Comparison of ENCODE assay signal across 9 cellular contexts in genomic region chr1:24742090-24742938, GRCh38. TPM values are rescaled to one million over a fixed set of nuclear protein-coding genes. Genes with fewer than 3 reads are reported as not detected.
DNase-seq lines count a peak whose midpoint lies in the region; ATAC-seq, FAIRE-seq and TF ChIP-seq lines count a peak whose summit lies in the region.
"Had no signal": no experiment of that assay in that cellular context is flagged by ENCODE, and none has a peak within 500 bp of the region (broad histone marks: within the 10 kb centered on the region; RNA-seq: fewer than 3 reads in every experiment).

No MANE protein-coding gene starts in this region.

- peaks cover 14% of the 10 kb centered on the region for H4K20me1 ChIP-seq in astrocyte (ENCODE audit: insufficient read depth, low read length)

- H3K36me3 Mint-ChIP-seq in Calu3 (ENCODE audit: insufficient read depth, unreplicated experiment) = peaks cover 24% of the 10 kb centered on the region
- H3K36me3 Mint-ChIP-seq in astrocyte (ENCODE audit: low read depth, unreplicated experiment) = peaks cover 5% of the 10 kb centered on the region

- H3K27ac Mint-ChIP-seq in Calu3 (ENCODE audit: unreplicated experiment) (peak overlapping the region; percentile 6), astrocyte (ENCODE audit: unreplicated experiment) (peak overlapping the region; percentile 93)

- no peak for FAIRE-seq in astrocyte (lab: Jason Lieb, UNC)

- no peaks in the 10 kb centered on the region for H3K27me3 ChIP-seq in HUES6 (ENCODE audit: control insufficient read depth, insufficient read depth, low read length)
- H3K27me3 ChIP-seq in astrocyte (ENCODE audit: insufficient read depth, low read length) = no peaks in the 10 kb centered on the region

- H2AFZ ChIP-seq in astrocyte (ENCODE audit: low read depth, low read length) = peak overlapping the region; percentile 41

- H3K4me3 Mint-ChIP-seq in Calu3 (ENCODE audit: low read depth, unreplicated experiment) (no peak overlapping the region), astrocyte (ENCODE audit: unreplicated experiment) (peak overlapping the region; percentile 35)

- no peak overlapping the region; the same call in 1 of the 2 replicates for H3K4me3 ChIP-seq in HUES6 (ENCODE audit: low read depth, low read length)
- no peak overlapping the region for H3K4me3 ChIP-seq in astrocyte (ENCODE audit: insufficient read depth, low read depth, low read length)
- H3K4me3 ChIP-seq in mucosa of descending colon = no peak overlapping the region

- H3K4me2 ChIP-seq in astrocyte (ENCODE audit: low read length) = peak overlapping the region; percentile 58

- ATAC-seq in mucosa of descending colon (peak; percentile 64), HG03457 (IDR thresholded peaks at IDR 0.05; ENCODE audit: unreplicated experiment) (no peak)

- H3K9ac ChIP-seq in HUES6 (ENCODE audit: low read length) (peak overlapping the region; percentile 21), astrocyte (ENCODE audit: low read length) (peak overlapping the region; percentile 39)

- BruUV-seq in Calu3 (replicated peaks; lab: Mats Ljungman, UMichigan) = no TSS peak

- CTCF ChIA-PET in Calu3 (lab: Charles Lee) = no interaction called here

- H3K4me1 ChIP-seq in HUES6 (ENCODE audit: control insufficient read depth, insufficient read depth, low read length) (peaks cover 37% of the 10 kb centered on the region), astrocyte (ENCODE audit: insufficient read depth, low read length) (peaks cover 19% of the 10 kb centered on the region), mucosa of descending colon (ENCODE audit: low read depth) (peaks cover 21% of the 10 kb centered on the region)

- intact Hi-C loops in Calu3 (cut with micrococcal nuclease; ENCODE audit: unreplicated experiment) = loop anchor here (10.0 kb wide), 1 partner anchor 58 kb away; no protein-coding TSS in a partner anchor
- intact Hi-C loops in mucosa of descending colon (cut with DNase I, micrococcal nuclease) = no loop called here

- no peak for TF ChIP-seq CTCF in Calu3 (IDR thresholded peaks at IDR 0.05; ENCODE audit: unreplicated experiment)
- TF ChIP-seq CTCF in astrocyte (IDR thresholded peaks at IDR 0.05; ENCODE audit: insufficient read depth, low read depth, low read length) = no peak
- TF ChIP-seq CTCF in mucosa of descending colon (IDR thresholded peaks at IDR 0.05) = no peak

- H3K9me3 Mint-ChIP-seq in Calu3 (ENCODE audit: low read depth, unreplicated experiment) = no peaks in the 10 kb centered on the region
- H3K9me3 Mint-ChIP-seq in astrocyte (ENCODE audit: unreplicated experiment) = no peaks in the 10 kb centered on the region

- H3K27ac ChIP-seq in HUES6 (ENCODE audit: low read depth, low read length) = peak overlapping the region; percentile 52
- peak overlapping the region; percentile 50 for H3K27ac ChIP-seq in astrocyte (ENCODE audit: low read depth, low read length)

- DNase-seq in Calu3 (no peak), astrocyte (ENCODE audit: low read depth) (peak; percentile 65), mucosa of descending colon (peak in 2 of 3 donors; percentile 54 to 79), hippocampal formation (lab: John Stamatoyannopoulos, UW) (no peak), inferior parietal cortex (ENCODE audit: extremely low spot score) (no peak), foreskin melanocyte (no peak)
- DNase-seq: NCI-H526 had no signal

- H3K4me1 Mint-ChIP-seq in Calu3 (ENCODE audit: low read depth, unreplicated experiment) = peaks cover 23% of the 10 kb centered on the region
- H3K4me1 Mint-ChIP-seq in astrocyte (ENCODE audit: low read depth, unreplicated experiment) = peaks cover 23% of the 10 kb centered on the region

- peaks cover 21% of the 10 kb centered on the region for H3K79me2 ChIP-seq in astrocyte (ENCODE audit: insufficient read depth, low read length)

- no peaks in the 10 kb centered on the region for H3K36me3 ChIP-seq in HUES6 (ENCODE audit: control insufficient read depth, insufficient read depth, low read length)
- H3K36me3 ChIP-seq in astrocyte (ENCODE audit: insufficient read depth, low read length) = no peaks in the 10 kb centered on the region
- no peaks in the 10 kb centered on the region for H3K36me3 ChIP-seq in mucosa of descending colon (ENCODE audit: low read depth)

- H3K27me3 Mint-ChIP-seq in Calu3 (ENCODE audit: unreplicated experiment) (no peaks in the 10 kb centered on the region), astrocyte (ENCODE audit: low read depth, unreplicated experiment) (no peaks in the 10 kb centered on the region)

- no peaks in the 10 kb centered on the region for H3K9me3 ChIP-seq in HUES6 (ENCODE audit: control insufficient read depth, insufficient read depth, low read depth, low read length)
- H3K9me3 ChIP-seq in astrocyte (ENCODE audit: insufficient read depth, low read depth, low read length) = no peaks in the 10 kb centered on the region
- H3K9me3 ChIP-seq in mucosa of descending colon = no peaks in the 10 kb centered on the region

RNA-seq across cellular contexts. Expression of gene CLIC4, which starts 2.9 kb away (rescaled TPM):
- total RNA-seq in Calu3 (2022) (45.2 and 62.7 TPM in 2 replicates), astrocyte (353 and 375 TPM in 2 replicates), mucosa of descending colon (100 to 1,000 TPM in 1 of 3 donors, 10 to 100 TPM in 2; 33.0 to 176 (median 52.4) TPM)

Comparison
In these comparisons a context has a peak if more than half of its experiments do, and no peak if none do; other contexts are left out.
1. DNase-seq: peak in astrocyte (single experiment) and mucosa of descending colon (2 of 3); none in Calu3 (single experiment), hippocampal formation (0 of 2), inferior parietal cortex (single experiment) and foreskin melanocyte (single experiment).